ENCODE assay signal across 8 cellular contexts in genomic region chr11:115505165-115505564, GRCh38. TPM values are rescaled to one million over a fixed set of nuclear protein-coding genes. Genes with fewer than 3 reads are reported as not detected.
A peak's percentile ranks its signal among the peaks of the same experiment; 100 is the strongest.
DNase-seq lines count a peak whose midpoint lies in the region; ATAC-seq and TF ChIP-seq lines count a peak whose summit lies in the region.

No MANE protein-coding gene starts in this region.

- TF ChIP-seq CTCF in VCaP (conservative IDR thresholded peaks at IDR 0.05), result no peak; the same call in 1 of the 2 replicates

- no peak for ATAC-seq in GM21825 (IDR thresholded peaks at IDR 0.05; ENCODE audit: unreplicated experiment)
- no peak for ATAC-seq in GM18870 (IDR thresholded peaks at IDR 0.05; ENCODE audit: unreplicated experiment)

- peak overlapping the region; percentile 93 for H3K27ac ChIP-seq in VCaP
- peak overlapping the region in 10 of 21 experiments; percentile 1 to 81 (median 58) for H3K27ac ChIP-seq in skin epidermis

- H3K4me3 ChIP-seq in iPS-18c (ENCODE audit: insufficient read depth, low read depth, low read length) (peak overlapping the region; percentile 57; the same call in 1 of the 2 replicates), skin epidermis (peak overlapping the region in 5 of 7 experiments; percentile 39 to 66 (median 50))

- DNase-seq in NCI-H2227 (lab: John Stamatoyannopoulos, UW; ENCODE audit: unreplicated experiment), result peak; percentile 17
- no peak for DNase-seq in NCI-H2227 treated with DMSO at 0.1 percent for 48 hours (lab: John Stamatoyannopoulos, UW)
- no peak for DNase-seq in dermis blood vessel endothelial cell

- no peaks in the 10 kb centered on the region for H3K9me3 ChIP-seq in iPS-18c (ENCODE audit: control insufficient read depth, insufficient read depth, low read length)

RNA-seq across cellular contexts. Expression of gene CADM1, which starts 0.9 kb away (rescaled TPM):
- 0.56 and 2.2 TPM in 2 replicates for total RNA-seq in dermis blood vessel endothelial cell
